ENCODE assay signal across 8 cellular contexts in the genomic region with DNA sequence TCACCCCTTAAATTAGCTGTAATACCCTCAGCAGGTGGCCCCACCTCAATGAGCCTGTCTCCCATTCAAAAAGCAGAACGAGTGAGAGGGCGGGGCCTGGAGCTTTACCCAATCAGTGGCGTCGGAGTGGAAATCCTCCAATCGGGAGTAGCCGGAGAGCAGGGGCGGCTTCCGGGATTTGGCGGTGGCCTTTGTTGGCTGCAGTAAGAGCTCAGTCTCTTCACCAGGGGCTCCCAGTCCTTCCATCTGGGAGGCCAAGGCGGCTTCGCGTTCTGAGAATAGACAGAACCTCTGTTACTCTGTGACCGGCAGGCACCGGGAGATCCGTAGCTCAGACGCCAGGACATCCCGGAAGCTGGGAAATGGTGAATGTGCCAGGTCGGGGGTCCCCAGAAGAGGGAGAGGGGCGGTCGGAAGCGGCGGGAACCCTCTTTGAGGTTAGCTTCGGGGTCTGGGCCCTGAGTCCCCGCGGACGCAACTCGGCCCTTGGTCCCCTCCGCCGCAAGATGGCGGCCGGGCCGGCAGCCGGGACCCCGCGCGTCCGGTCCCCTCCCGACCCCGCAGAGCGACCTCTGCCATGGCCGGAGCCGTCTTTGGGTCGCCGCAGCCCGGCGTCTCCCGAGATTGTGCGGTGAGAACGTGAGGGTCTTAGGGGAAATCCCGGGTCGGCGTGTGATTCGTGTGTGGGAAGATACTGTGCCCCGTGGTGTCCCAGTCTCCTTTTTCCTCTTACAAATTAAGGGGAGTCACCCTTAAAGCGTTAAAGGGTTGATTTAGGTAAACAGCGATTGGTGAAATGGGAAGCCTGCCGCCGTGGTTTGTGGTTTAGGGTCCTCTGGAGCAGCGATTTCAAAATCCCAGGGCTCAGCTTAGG.
DNase-seq lines count a peak whose midpoint lies in the region; ATAC-seq and TF ChIP-seq lines count a peak whose summit lies in the region.

No MANE protein-coding gene starts in this region.

- no peaks in the 10 kb centered on the region for H3K27me3 Mint-ChIP-seq in activated T-cell treated with anti-CD3 and anti-CD28 coated beads, Interleukin-2, amount 50 U/mL, for 4 hours (ENCODE audit: low read depth)

- H3K4me2 ChIP-seq in PC-9, result peak overlapping the region; percentile 91

- POLR2A ChIA-PET in PC-9 (lab: Charles Lee; ENCODE audit: unreplicated experiment), result interaction anchor here (0.5 to 1.1 kb wide), 15 partner anchors 14 to 1342 kb away, joined by 3 to 13 read pairs (median 3); partner anchors contain the start of genes CTF1, FBXL19, RUSF1 and ZNF267

- peak overlapping the region; percentile 85 for H3K27ac ChIP-seq in PC-9

- peak overlapping the region; percentile 92 for H3K9ac ChIP-seq in mucosa of stomach (ENCODE audit: low read length)

- H3K4me3 Mint-ChIP-seq in activated T-cell treated with anti-CD3 and anti-CD28 coated beads, Interleukin-2, amount 50 U/mL, for 4 hours, result peak overlapping the region; percentile 100

- no peak; the same call in 1 of the 2 replicates for TF ChIP-seq CTCF in PC-9 (conservative IDR thresholded peaks at IDR 0.05)

- DNase-seq in DMS53 (lab: John Stamatoyannopoulos, UW), result peak; percentile 93
- DNase-seq in PC-9, result peak; percentile 92 to 96
- DNase-seq in activated T-cell treated with anti-CD3 and anti-CD28 coated beads, Interleukin-2, amount 50 U/mL, for 4 hours, result peak; percentile 92
- DNase-seq in stimulated activated CD8-positive, alpha-beta memory T cell treated with anti-CD3 and anti-CD28 coated beads, Interleukin-4, amount 100 ng/mL, for 48 hours, result peak; percentile 94

- no peak for TF ChIP-seq RAD21 in Ishikawa (IDR thresholded peaks at IDR 0.05; ENCODE audit: low read depth)

- peaks cover 46% of the 10 kb centered on the region for H3K4me1 Mint-ChIP-seq in activated T-cell treated with anti-CD3 and anti-CD28 coated beads, Interleukin-2, amount 50 U/mL, for 4 hours (ENCODE audit: low read depth)

- H3K9me3 Mint-ChIP-seq in activated T-cell treated with anti-CD3 and anti-CD28 coated beads, Interleukin-2, amount 50 U/mL, for 4 hours, result no peaks in the 10 kb centered on the region

- H3K9me2 ChIP-seq in PC-9 (ENCODE audit: insufficient read depth), result no peaks in the 10 kb centered on the region

- H3K4me3 ChIP-seq in PC-9 (peak overlapping the region; percentile 75), mucosa of stomach (ENCODE audit: low read length) (peak overlapping the region; percentile 47)

- H3K36me3 Mint-ChIP-seq in activated T-cell treated with anti-CD3 and anti-CD28 coated beads, Interleukin-2, amount 50 U/mL, for 4 hours (ENCODE audit: insufficient read depth), result peaks cover 31% of the 10 kb centered on the region

- BruUV-seq in PC-9 (replicated peaks; lab: Mats Ljungman, UMichigan), result TSS peak; percentile 56

- CTCF ChIA-PET in PC-9 (lab: Charles Lee), result interaction anchor here (0.5 to 1.1 kb wide), 3 partner anchors 15 to 237 kb away, joined by 3 to 6 read pairs (median 3); no protein-coding TSS in a partner anchor

- H3K36me3 ChIP-seq in PC-9 (ENCODE audit: low read depth) (no peaks in the 10 kb centered on the region), mucosa of stomach (ENCODE audit: control insufficient read depth, insufficient read depth, low read length) (no peaks in the 10 kb centered on the region)

- H2AFZ ChIP-seq in PC-9, result peak overlapping the region; percentile 98

- peaks cover 13% of the 10 kb centered on the region for H3F3A ChIP-seq in PC-9 (ENCODE audit: insufficient read depth, low read depth)

- H3K4me1 ChIP-seq in PC-9 (replicated peaks; ENCODE audit: insufficient read depth), result peaks cover 16% of the 10 kb centered on the region
- H3K4me1 ChIP-seq in mucosa of stomach (ENCODE audit: control insufficient read depth, insufficient read depth, low read length), result peaks cover 12% of the 10 kb centered on the region

- ATAC-seq in GM21619 (IDR thresholded peaks at IDR 0.05; ENCODE audit: unreplicated experiment), result peak; percentile 95
- peak; percentile 87 to 93 for ATAC-seq in activated T-cell treated with anti-CD3 and anti-CD28 coated beads, Interleukin-2, amount 50 U/mL, for 4 hours
- peak; percentile 93 for ATAC-seq in esophagus mucosa

- intact Hi-C loops in PC-9 (cut with micrococcal nuclease; ENCODE audit: unreplicated experiment), result loop anchor here (5.0 to 10.0 kb wide), 3 partner anchors 161 to 236 kb away; partner anchors contain the start of genes RUSF1 and ZNF267

- no peaks in the 10 kb centered on the region for H3K9me3 ChIP-seq in PC-9 (ENCODE audit: insufficient read depth, low read depth)
- H3K9me3 ChIP-seq in mucosa of stomach (ENCODE audit: control insufficient read depth, low read length), result no peaks in the 10 kb centered on the region

- H3K27me3 ChIP-seq in PC-9 (ENCODE audit: insufficient read depth, low read depth) (no peaks in the 10 kb centered on the region), mucosa of stomach (ENCODE audit: control insufficient read depth, insufficient read depth, low read length) (no peaks in the 10 kb centered on the region)

- H3K79me2 ChIP-seq in PC-9 (ENCODE audit: low read depth), result peaks cover 35% of the 10 kb centered on the region

- H4K20me1 ChIP-seq in PC-9 (ENCODE audit: insufficient read depth), result no peaks in the 10 kb centered on the region

- no peak for TF ChIP-seq EP300 in Ishikawa (IDR thresholded peaks at IDR 0.05; ENCODE audit: borderline replicate concordance)

TF ChIP-seq in Ishikawa, 13 proteins besides CTCF, POLR2A, EP300 and RAD21:
- TF ChIP-seq MAX (IDR thresholded peaks at IDR 0.05), result no peak
- TF ChIP-seq, protein P1, sequence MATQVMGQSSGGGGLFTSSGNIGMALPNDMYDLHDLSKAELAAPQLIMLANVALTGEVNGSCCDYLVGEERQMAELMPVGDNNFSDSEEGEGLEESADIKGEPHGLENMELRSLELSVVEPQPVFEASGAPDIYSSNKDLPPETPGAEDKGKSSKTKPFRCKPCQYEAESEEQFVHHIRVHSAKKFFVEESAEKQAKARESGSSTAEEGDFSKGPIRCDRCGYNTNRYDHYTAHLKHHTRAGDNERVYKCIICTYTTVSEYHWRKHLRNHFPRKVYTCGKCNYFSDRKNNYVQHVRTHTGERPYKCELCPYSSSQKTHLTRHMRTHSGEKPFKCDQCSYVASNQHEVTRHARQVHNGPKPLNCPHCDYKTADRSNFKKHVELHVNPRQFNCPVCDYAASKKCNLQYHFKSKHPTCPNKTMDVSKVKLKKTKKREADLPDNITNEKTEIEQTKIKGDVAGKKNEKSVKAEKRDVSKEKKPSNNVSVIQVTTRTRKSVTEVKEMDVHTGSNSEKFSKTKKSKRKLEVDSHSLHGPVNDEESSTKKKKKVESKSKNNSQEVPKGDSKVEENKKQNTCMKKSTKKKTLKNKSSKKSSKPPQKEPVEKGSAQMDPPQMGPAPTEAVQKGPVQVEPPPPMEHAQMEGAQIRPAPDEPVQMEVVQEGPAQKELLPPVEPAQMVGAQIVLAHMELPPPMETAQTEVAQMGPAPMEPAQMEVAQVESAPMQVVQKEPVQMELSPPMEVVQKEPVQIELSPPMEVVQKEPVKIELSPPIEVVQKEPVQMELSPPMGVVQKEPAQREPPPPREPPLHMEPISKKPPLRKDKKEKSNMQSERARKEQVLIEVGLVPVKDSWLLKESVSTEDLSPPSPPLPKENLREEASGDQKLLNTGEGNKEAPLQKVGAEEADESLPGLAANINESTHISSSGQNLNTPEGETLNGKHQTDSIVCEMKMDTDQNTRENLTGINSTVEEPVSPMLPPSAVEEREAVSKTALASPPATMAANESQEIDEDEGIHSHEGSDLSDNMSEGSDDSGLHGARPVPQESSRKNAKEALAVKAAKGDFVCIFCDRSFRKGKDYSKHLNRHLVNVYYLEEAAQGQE (IDR thresholded peaks at IDR 0.05; ENCODE audit: low read depth), result no peak
- no peak for TF ChIP-seq CREB1 (IDR thresholded peaks at IDR 0.05; ENCODE audit: low read depth)
- TF ChIP-seq FOXM1 (IDR thresholded peaks at IDR 0.05; ENCODE audit: borderline replicate concordance, low read depth), result no peak
- TF ChIP-seq NFIC (IDR thresholded peaks at IDR 0.05), result no peak
- TF ChIP-seq TEAD4 (IDR thresholded peaks at IDR 0.05), result no peak
- TF ChIP-seq YY1 (IDR thresholded peaks at IDR 0.05; ENCODE audit: low read depth), result peak; percentile 86
- no peak for TF ChIP-seq CEBPB (IDR thresholded peaks at IDR 0.05)
- TF ChIP-seq ZBTB7A (IDR thresholded peaks at IDR 0.05; ENCODE audit: low read depth), result peak; percentile 60; the same call in 1 of the 2 replicates
- TF ChIP-seq TCF12 (IDR thresholded peaks at IDR 0.05; ENCODE audit: low read depth), result no peak
- peak; percentile 90 for TF ChIP-seq TAF1 (IDR thresholded peaks at IDR 0.05; ENCODE audit: low read depth)
TF ChIP-seq in Ishikawa: peak in this region for 3.

Comparison
In these comparisons a context has a peak if more than half of its experiments do, and no peak if none do; other contexts are left out.
1. Peak in every context shown above with its lines: DNase-seq, ATAC-seq, H3K4me3 ChIP-seq and H3K27ac ChIP-seq.